Comparison of ENCODE assay signal across 16 cellular contexts in genomic region chr6:5772634-5773230, GRCh38.
DNase-seq lines count a peak whose midpoint lies in the region; ATAC-seq and TF ChIP-seq lines count a peak whose summit lies in the region.
"Had no signal": no experiment of that assay in that cellular context is flagged by ENCODE, and none has a peak within 500 bp of the region (broad histone marks: within the 10 kb centered on the region; RNA-seq: fewer than 3 reads in every experiment).

No MANE protein-coding gene starts in this region.

- H3K36me3 ChIP-seq in Panc1 (ENCODE audit: control insufficient read depth, insufficient read depth, low read length) = no peaks in the 10 kb centered on the region

- H3K27me3 ChIP-seq in Panc1 (ENCODE audit: control insufficient read depth, insufficient read depth, low read length) = no peaks in the 10 kb centered on the region

- H3K4me3 ChIP-seq in Panc1 (ENCODE audit: low read depth in 2 of 2, low read length in 2 of 2) = no peak overlapping the region
- H3K4me3 ChIP-seq: GM23338 had no signal

- no peaks in the 10 kb centered on the region for H3K4me1 ChIP-seq in Panc1 (ENCODE audit: control insufficient read depth, insufficient read depth, low read length)

- peak overlapping the region; percentile 55 for H3K27ac Mint-ChIP-seq in glutamatergic neuron (ENCODE audit: unreplicated experiment)
- H3K27ac Mint-ChIP-seq: CD4-positive, alpha-beta T cell; GM23338 had no signal

- peaks cover 38% of the 10 kb centered on the region for H3K4me1 Mint-ChIP-seq in glutamatergic neuron (ENCODE audit: low read depth, unreplicated experiment)
- H3K4me1 Mint-ChIP-seq: GM23338 had no signal

- no peak overlapping the region for H3K4me3 Mint-ChIP-seq in glutamatergic neuron (ENCODE audit: unreplicated experiment)
- H3K4me3 Mint-ChIP-seq: CD4-positive, alpha-beta T cell; GM23338 had no signal

- CTCF ChIA-PET in Panc1 (lab: Charles Lee) = no interaction called here

- peaks cover 19% of the 10 kb centered on the region for H3K36me3 Mint-ChIP-seq in glutamatergic neuron (ENCODE audit: unreplicated experiment)

- no peak for TF ChIP-seq CTCF in Panc1 (IDR thresholded peaks at IDR 0.05)
- TF ChIP-seq CTCF in glutamatergic neuron (IDR thresholded peaks at IDR 0.05; ENCODE audit: partially characterized antibody, unreplicated experiment) = no peak

- H3K9me3 ChIP-seq in Panc1 (ENCODE audit: control insufficient read depth, insufficient read depth, low read depth, low read length) = no peaks in the 10 kb centered on the region

- in situ Hi-C loops in Panc1 (cut with HindIII; ENCODE audit: low pct_unique_long_range_greater_than_20kb, low sequenced_read_pairs) = no loop called here

- BruUV-seq in Panc1 (replicated peaks; lab: Mats Ljungman, UMichigan) = no TSS peak

- H3K9me3 Mint-ChIP-seq in glutamatergic neuron (ENCODE audit: unreplicated experiment) = peaks cover 15% of the 10 kb centered on the region
- H3K9me3 Mint-ChIP-seq: CD4-positive, alpha-beta T cell had no signal

- peaks cover 12% of the 10 kb centered on the region for H3K27me3 Mint-ChIP-seq in glutamatergic neuron (ENCODE audit: unreplicated experiment)
- H3K27me3 Mint-ChIP-seq: CD4-positive, alpha-beta T cell had no signal

- no peak for ATAC-seq in left cardiac atrium
- ATAC-seq in Panc1 = peak; percentile 78
- ATAC-seq: GM23338 had no signal

- intact Hi-C loops in cardiac septum (cut with DNase I) = no loop called here
- intact Hi-C loops in left cardiac atrium (cut with DNase I) = no loop called here
- intact Hi-C loops in Panc1 (cut with micrococcal nuclease; ENCODE audit: unreplicated experiment) = no loop called here

- no peak overlapping the region for H3K27ac ChIP-seq in Panc1 (ENCODE audit: low read length)
- H3K27ac ChIP-seq: 22Rv1 had no signal

- POLR2A ChIA-PET in Panc1 (lab: Charles Lee) = no interaction called here

- peak; percentile 47 for DNase-seq in cardiac septum (ENCODE audit: low spot score)
- no peak for DNase-seq in left cardiac atrium
- DNase-seq in Panc1 (ENCODE audit: low read depth, low spot score) = peak; percentile 54
- DNase-seq in glutamatergic neuron = no peak
- DNase-seq in NCI-H774 (lab: John Stamatoyannopoulos, UW) = no peak
- no peak for DNase-seq in nucleus accumbens (lab: John Stamatoyannopoulos, UW)
- DNase-seq in NAMALWA (ENCODE audit: low spot score) = no peak
- DNase-seq in HUDEP-2 (lab: John Stamatoyannopoulos, UW; ENCODE audit: unreplicated experiment in 76 of 76) = no peak
- DNase-seq: ACHN; CD4-positive, alpha-beta T cell; COR-L47; H7; IMR-90; KBM-7 had no signal

Comparison
In these comparisons a context has a peak if more than half of its experiments do, and no peak if none do; other contexts are left out.
1. DNase-seq: peak in cardiac septum (single experiment) and Panc1 (single experiment); none in left cardiac atrium (single experiment), glutamatergic neuron (single experiment), NCI-H774 (single experiment), nucleus accumbens (0 of 56), NAMALWA (single experiment) and HUDEP-2 (0 of 76).